17 cellular contexts compared by ENCODE assay signal in the genomic region with DNA sequence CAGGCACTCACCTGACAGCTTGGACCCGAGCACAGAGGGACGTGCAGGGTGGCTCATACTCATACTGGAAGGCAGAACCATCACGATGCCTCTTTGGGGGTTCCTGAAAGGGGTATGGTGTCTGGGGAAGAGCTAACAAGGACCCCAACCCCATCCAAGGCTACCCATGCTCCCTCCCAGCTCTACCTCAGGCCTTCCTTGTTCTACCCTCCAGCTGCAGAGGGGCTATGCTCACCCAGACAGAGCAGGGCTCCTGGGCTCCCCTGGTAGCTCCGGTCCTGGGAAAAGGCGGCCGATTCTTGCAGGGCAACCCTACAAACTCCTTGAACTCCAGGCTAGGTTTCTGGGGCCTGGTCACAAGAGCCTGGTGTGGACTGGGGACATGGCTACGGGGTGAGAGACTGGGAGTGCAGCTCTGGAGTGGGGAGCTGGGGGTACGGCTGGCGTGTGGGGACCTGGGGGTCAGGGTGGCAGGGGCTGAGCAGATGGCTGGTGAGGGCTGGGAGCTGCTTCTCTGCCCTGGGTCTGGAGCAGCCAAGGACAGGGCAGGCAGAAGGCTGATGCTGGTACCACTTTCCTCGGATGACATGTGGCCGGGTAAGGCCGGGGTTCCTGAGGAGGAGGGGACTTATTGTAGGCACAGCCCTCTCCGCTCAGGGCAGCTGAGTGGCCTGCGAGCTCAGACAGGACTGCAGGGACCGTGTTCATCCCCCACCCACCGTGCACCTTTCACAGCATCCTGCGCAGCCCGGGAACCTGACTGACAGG. TPM values are rescaled to one million over a fixed set of nuclear protein-coding genes. Genes with fewer than 3 reads are reported as not detected.
DNase-seq lines count a peak whose midpoint lies in the region; ATAC-seq and TF ChIP-seq lines count a peak whose summit lies in the region.
"Had no signal": no experiment of that assay in that cellular context is flagged by ENCODE, and none has a peak within 500 bp of the region (broad histone marks: within the 10 kb centered on the region; RNA-seq: fewer than 3 reads in every experiment).

No MANE protein-coding gene starts in this region.

- no peak overlapping the region for H3K4me3 ChIP-seq in CD4-positive, CD25-positive, alpha-beta regulatory T cell (ENCODE audit: low read depth, low read length)
- no peak overlapping the region for H3K4me3 ChIP-seq in ascending aorta
- H3K4me3 ChIP-seq: A549, left lung, PC-9, upper lobe of left lung had no signal

- peaks cover 32% of the 10 kb centered on the region for H3K4me1 ChIP-seq in CD4-positive, CD25-positive, alpha-beta regulatory T cell (ENCODE audit: control insufficient read depth, insufficient read depth, low read length, poor library complexity, severe bottlenecking)
- peaks cover 16 to 22% of the 10 kb centered on the region in 2 donors for H3K4me1 ChIP-seq in ascending aorta

- no peak for DNase-seq in activated CD4-positive, alpha-beta T cell treated with anti-CD3 and anti-CD28 coated beads for 36 hours
- no peak for DNase-seq in activated CD4-positive, alpha-beta T cell treated with anti-CD3 and anti-CD28 coated beads, Interleukin-2, amount 50 U/mL, for 4 hours
- no peak for DNase-seq in CD4-positive, CD25-positive, alpha-beta regulatory T cell
- no peak for DNase-seq in activated T-helper 1 cell treated with anti-CD3 and anti-CD28 coated beads, Interleukin-12 subunit alpha, Interleukin-12 subunit beta, Interleukin-2, Interleukin-4 antibody, amounts not matched to agents 30 ng/mL and 10 ng/mL and 1 ng/mL, durations not matched to agents 14 hours and 24 hours and 36 hours (ENCODE audit: low spot score)
- DNase-seq in natural killer cell (no peak), sciatic nerve (ENCODE audit: low spot score) (no peak), ascending aorta (ENCODE audit: low spot score in 2 of 2) (no peak)
- DNase-seq: H9; left lung; NCI-H1417; SK-N-SH; stimulated activated naive CD4-positive, alpha-beta T cell had no signal

- peaks cover 35% of the 10 kb centered on the region for H3K36me3 Mint-ChIP-seq in activated CD4-positive, alpha-beta T cell treated with anti-CD3 and anti-CD28 coated beads for 36 hours (ENCODE audit: low read depth)
- H3K36me3 Mint-ChIP-seq in CD4-positive, CD25-positive, alpha-beta regulatory T cell: peaks cover 7% of the 10 kb centered on the region
- H3K36me3 Mint-ChIP-seq in activated T-helper 1 cell treated with anti-CD3 and anti-CD28 coated beads, Interleukin-12 subunit alpha, Interleukin-12 subunit beta, Interleukin-2, Interleukin-4 antibody, amounts not matched to agents 30 ng/mL and 10 ng/mL and 1 ng/mL, durations not matched to agents 14 hours and 24 hours and 36 hours (ENCODE audit: low read depth): peaks cover 10% of the 10 kb centered on the region
- H3K36me3 Mint-ChIP-seq in natural killer cell: no peaks in the 10 kb centered on the region

- CTCF ChIA-PET in activated CD4-positive, alpha-beta T cell treated with anti-CD3 and anti-CD28 coated beads for 36 hours (lab: Charles Lee): interaction anchor here (0.5 to 7.4 kb wide), 11 partner anchors 9 to 465 kb away, joined by 3 to 77 read pairs (median 4); partner anchors contain the start of gene CARMIL2

- ATAC-seq in activated CD4-positive, alpha-beta T cell treated with anti-CD3 and anti-CD28 coated beads for 36 hours: no peak
- ATAC-seq in CD4-positive, CD25-positive, alpha-beta regulatory T cell (ENCODE audit: low read depth in 2 of 2): no peak
- ATAC-seq in natural killer cell (no peak), HG02884 (IDR thresholded peaks at IDR 0.05; ENCODE audit: unreplicated experiment) (no peak), sciatic nerve (no peak)
- ATAC-seq: A549, left lung had no signal

- no peak for TF ChIP-seq CTCF in natural killer cell (IDR thresholded peaks at IDR 0.05)
- no peak for TF ChIP-seq CTCF in ascending aorta (IDR thresholded peaks at IDR 0.05)

- POLR2A ChIA-PET in activated CD4-positive, alpha-beta T cell treated with anti-CD3 and anti-CD28 coated beads for 36 hours (lab: Charles Lee): interaction anchor here (0.5 to 1.0 kb wide), 3 partner anchors 81 to 605 kb away, joined by 3 to 4 read pairs (median 3); no protein-coding TSS in a partner anchor

- no peaks in the 10 kb centered on the region for H3K27me3 Mint-ChIP-seq in activated CD4-positive, alpha-beta T cell treated with anti-CD3 and anti-CD28 coated beads for 36 hours
- H3K27me3 Mint-ChIP-seq in CD4-positive, CD25-positive, alpha-beta regulatory T cell: peaks cover 4% of the 10 kb centered on the region
- no peaks in the 10 kb centered on the region for H3K27me3 Mint-ChIP-seq in activated T-helper 1 cell treated with anti-CD3 and anti-CD28 coated beads, Interleukin-12 subunit alpha, Interleukin-12 subunit beta, Interleukin-2, Interleukin-4 antibody, amounts not matched to agents 30 ng/mL and 10 ng/mL and 1 ng/mL, durations not matched to agents 14 hours and 24 hours and 36 hours (ENCODE audit: insufficient read depth)
- H3K27me3 Mint-ChIP-seq in natural killer cell (ENCODE audit: low read depth in 2 of 2): no peaks in the 10 kb centered on the region

- no peak overlapping the region for H3K27ac Mint-ChIP-seq in activated CD4-positive, alpha-beta T cell treated with anti-CD3 and anti-CD28 coated beads for 36 hours
- H3K27ac Mint-ChIP-seq in CD4-positive, CD25-positive, alpha-beta regulatory T cell: peak overlapping the region in 1 of 3 donors; percentile 26
- no peak overlapping the region for H3K27ac Mint-ChIP-seq in activated T-helper 1 cell treated with anti-CD3 and anti-CD28 coated beads, Interleukin-12 subunit alpha, Interleukin-12 subunit beta, Interleukin-2, Interleukin-4 antibody, amounts not matched to agents 30 ng/mL and 10 ng/mL and 1 ng/mL, durations not matched to agents 14 hours and 24 hours and 36 hours
- no peak overlapping the region for H3K27ac Mint-ChIP-seq in natural killer cell
- H3K27ac Mint-ChIP-seq: H9 had no signal

- no peak overlapping the region for H3K27ac ChIP-seq in CD4-positive, CD25-positive, alpha-beta regulatory T cell (ENCODE audit: insufficient read depth, low read length, poor library complexity, severe bottlenecking)
- no peak overlapping the region for H3K27ac ChIP-seq in ascending aorta
- H3K27ac ChIP-seq: A549, left lung, PC-9, upper lobe of left lung had no signal

- no peaks in the 10 kb centered on the region for H3K9me3 Mint-ChIP-seq in activated CD4-positive, alpha-beta T cell treated with anti-CD3 and anti-CD28 coated beads for 36 hours (ENCODE audit: low read depth)
- H3K9me3 Mint-ChIP-seq in CD4-positive, CD25-positive, alpha-beta regulatory T cell: no peaks in the 10 kb centered on the region
- no peaks in the 10 kb centered on the region for H3K9me3 Mint-ChIP-seq in activated T-helper 1 cell treated with anti-CD3 and anti-CD28 coated beads, Interleukin-12 subunit alpha, Interleukin-12 subunit beta, Interleukin-2, Interleukin-4 antibody, amounts not matched to agents 30 ng/mL and 10 ng/mL and 1 ng/mL, durations not matched to agents 14 hours and 24 hours and 36 hours
- H3K9me3 Mint-ChIP-seq in natural killer cell: no peaks in the 10 kb centered on the region
- H3K9me3 Mint-ChIP-seq: H9 had no signal

- H3K27me3 ChIP-seq in CD4-positive, CD25-positive, alpha-beta regulatory T cell (ENCODE audit: control insufficient read depth, insufficient read depth, low read length): no peaks in the 10 kb centered on the region
- peaks cover 5% of the 10 kb centered on the region for H3K27me3 ChIP-seq in ascending aorta

- H3K4me1 Mint-ChIP-seq in activated CD4-positive, alpha-beta T cell treated with anti-CD3 and anti-CD28 coated beads for 36 hours: peaks cover 16% of the 10 kb centered on the region
- H3K4me1 Mint-ChIP-seq in CD4-positive, CD25-positive, alpha-beta regulatory T cell: peaks cover 0 to 35% (median 14%) of the 10 kb centered on the region in 4 donors
- peaks cover 15% of the 10 kb centered on the region for H3K4me1 Mint-ChIP-seq in activated T-helper 1 cell treated with anti-CD3 and anti-CD28 coated beads, Interleukin-12 subunit alpha, Interleukin-12 subunit beta, Interleukin-2, Interleukin-4 antibody, amounts not matched to agents 30 ng/mL and 10 ng/mL and 1 ng/mL, durations not matched to agents 14 hours and 24 hours and 36 hours (ENCODE audit: low read depth)
- peaks cover 0 to 34% of the 10 kb centered on the region in 2 donors for H3K4me1 Mint-ChIP-seq in natural killer cell

- no peaks in the 10 kb centered on the region for H3K9me3 ChIP-seq in CD4-positive, CD25-positive, alpha-beta regulatory T cell (ENCODE audit: control insufficient read depth in 2 of 2, low read length in 2 of 2)
- H3K9me3 ChIP-seq in ascending aorta: no peaks in the 10 kb centered on the region
- H3K9me3 ChIP-seq: A549, left lung, SK-N-SH, upper lobe of left lung had no signal

- intact Hi-C loops in activated CD4-positive, alpha-beta T cell treated with anti-CD3 and anti-CD28 coated beads for 36 hours (cut with DNase I, micrococcal nuclease): loop anchor here in 1 of 2 experiments (2.0 kb wide), 1 partner anchor 13 kb away; the partner anchor contains the start of gene CARMIL2
- intact Hi-C loops in activated T-helper 1 cell treated with anti-CD3 and anti-CD28 coated beads, Interleukin-12 subunit alpha, Interleukin-12 subunit beta, Interleukin-2, Interleukin-4 antibody, amounts not matched to agents 30 ng/mL and 10 ng/mL and 1 ng/mL, durations not matched to agents 14 hours and 24 hours and 36 hours (cut with micrococcal nuclease): no loop called here
- intact Hi-C loops in natural killer cell (cut with micrococcal nuclease): no loop called here
- intact Hi-C loops in sciatic nerve (cut with DNase I): no loop called here
- intact Hi-C loops in ascending aorta (cut with DNase I): no loop called here

- peak overlapping the region; percentile 90 for H3K4me3 Mint-ChIP-seq in activated CD4-positive, alpha-beta T cell treated with anti-CD3 and anti-CD28 coated beads for 36 hours
- H3K4me3 Mint-ChIP-seq in CD4-positive, CD25-positive, alpha-beta regulatory T cell: peak overlapping the region; percentile 12 to 100 (median 96)
- peak overlapping the region; percentile 92 for H3K4me3 Mint-ChIP-seq in activated T-helper 1 cell treated with anti-CD3 and anti-CD28 coated beads, Interleukin-12 subunit alpha, Interleukin-12 subunit beta, Interleukin-2, Interleukin-4 antibody, amounts not matched to agents 30 ng/mL and 10 ng/mL and 1 ng/mL, durations not matched to agents 14 hours and 24 hours and 36 hours
- peak overlapping the region; percentile 17 for H3K4me3 Mint-ChIP-seq in natural killer cell

- peaks cover 26% of the 10 kb centered on the region for H3K36me3 ChIP-seq in CD4-positive, CD25-positive, alpha-beta regulatory T cell (ENCODE audit: control insufficient read depth, insufficient read depth, low read length)
- H3K36me3 ChIP-seq in ascending aorta: peaks cover 0 to 16% of the 10 kb centered on the region in 2 donors

RNA-seq across cellular contexts. Expression of gene ACD, which starts 2.1 kb away (rescaled TPM):
- 10 to 100 TPM; 52.2 to 52.4 TPM for total RNA-seq in activated CD4-positive, alpha-beta T cell treated with anti-CD3 and anti-CD28 coated beads for 36 hours
- total RNA-seq in CD4-positive, CD25-positive, alpha-beta regulatory T cell: 28.7 TPM
- 10 to 100 TPM; 29.5 to 36.7 (median 32.5) TPM for polyA plus RNA-seq in CD4-positive, CD25-positive, alpha-beta regulatory T cell
- 56.7 and 59.1 TPM in 2 replicates for total RNA-seq in activated T-helper 1 cell treated with anti-CD3 and anti-CD28 coated beads, Interleukin-12 subunit alpha, Interleukin-12 subunit beta, Interleukin-2, Interleukin-4 antibody, amounts not matched to agents 30 ng/mL and 10 ng/mL and 1 ng/mL, durations not matched to agents 14 hours and 24 hours and 36 hours
- total RNA-seq in natural killer cell (10 to 100 TPM; 34.4 to 58.0 (median 43.2) TPM), sciatic nerve (21.2 TPM), ascending aorta (14.5 TPM)

RNA-seq across cellular contexts. Expression of gene PARD6A, which starts 2.8 kb away (rescaled TPM):
- 1 to 10 TPM; 7.8 to 8.7 TPM for total RNA-seq in activated CD4-positive, alpha-beta T cell treated with anti-CD3 and anti-CD28 coated beads for 36 hours
- 6.2 TPM for total RNA-seq in CD4-positive, CD25-positive, alpha-beta regulatory T cell
- 10 to 100 TPM; 14.4 to 19.9 (median 18.2) TPM for polyA plus RNA-seq in CD4-positive, CD25-positive, alpha-beta regulatory T cell
- 13.4 and 16.1 TPM in 2 replicates for total RNA-seq in activated T-helper 1 cell treated with anti-CD3 and anti-CD28 coated beads, Interleukin-12 subunit alpha, Interleukin-12 subunit beta, Interleukin-2, Interleukin-4 antibody, amounts not matched to agents 30 ng/mL and 10 ng/mL and 1 ng/mL, durations not matched to agents 14 hours and 24 hours and 36 hours
- total RNA-seq in natural killer cell: 1 to 10 TPM; 3.1 to 4.4 (median 3.3) TPM
- total RNA-seq in sciatic nerve: 5.6 TPM
- total RNA-seq in ascending aorta: 8.4 TPM

RNA-seq across cellular contexts. Expression of gene ENKD1, which starts 8.6 kb away (rescaled TPM):
- total RNA-seq in activated CD4-positive, alpha-beta T cell treated with anti-CD3 and anti-CD28 coated beads for 36 hours: 10 to 100 TPM; 11.7 to 12.0 TPM
- 2.4 TPM for total RNA-seq in CD4-positive, CD25-positive, alpha-beta regulatory T cell
- polyA plus RNA-seq in CD4-positive, CD25-positive, alpha-beta regulatory T cell: 1 to 10 TPM in 3 of 4 donors, under 1 TPM in 1; 0.65 to 2.9 (median 1.5) TPM
- total RNA-seq in activated T-helper 1 cell treated with anti-CD3 and anti-CD28 coated beads, Interleukin-12 subunit alpha, Interleukin-12 subunit beta, Interleukin-2, Interleukin-4 antibody, amounts not matched to agents 30 ng/mL and 10 ng/mL and 1 ng/mL, durations not matched to agents 14 hours and 24 hours and 36 hours: 11.0 and 11.8 TPM in 2 replicates
- total RNA-seq in natural killer cell (1 to 10 TPM; 3.4 to 4.2 (median 3.7) TPM), sciatic nerve (19.7 TPM), ascending aorta (42.5 TPM)

RNA-seq across cellular contexts. Expression of gene C16orf86, which starts 8.7 kb away (rescaled TPM):
- total RNA-seq in activated CD4-positive, alpha-beta T cell treated with anti-CD3 and anti-CD28 coated beads for 36 hours: 1 to 10 TPM; 2.4 to 3.0 TPM
- 3.2 TPM for total RNA-seq in CD4-positive, CD25-positive, alpha-beta regulatory T cell
- polyA plus RNA-seq in CD4-positive, CD25-positive, alpha-beta regulatory T cell: 1 to 10 TPM; 3.9 to 6.8 (median 6.0) TPM
- total RNA-seq in activated T-helper 1 cell treated with anti-CD3 and anti-CD28 coated beads, Interleukin-12 subunit alpha, Interleukin-12 subunit beta, Interleukin-2, Interleukin-4 antibody, amounts not matched to agents 30 ng/mL and 10 ng/mL and 1 ng/mL, durations not matched to agents 14 hours and 24 hours and 36 hours: 0.86 and 1.4 TPM in 2 replicates
- total RNA-seq in natural killer cell (1 to 10 TPM; 3.5 to 4.4 (median 3.6) TPM), sciatic nerve (8.6 TPM), ascending aorta (1.6 TPM)

RNA-seq across cellular contexts. Expression of gene CARMIL2, which starts 13.0 kb away (rescaled TPM):
- 100 to 1,000 TPM; 138 to 153 TPM for total RNA-seq in activated CD4-positive, alpha-beta T cell treated with anti-CD3 and anti-CD28 coated beads for 36 hours
- total RNA-seq in CD4-positive, CD25-positive, alpha-beta regulatory T cell: 156 TPM
- polyA plus RNA-seq in CD4-positive, CD25-positive, alpha-beta regulatory T cell: 10 to 100 TPM in 3 of 4 donors, 1 to 10 TPM in 1; 9.2 to 20.7 (median 12.9) TPM
- total RNA-seq in activated T-helper 1 cell treated with anti-CD3 and anti-CD28 coated beads, Interleukin-12 subunit alpha, Interleukin-12 subunit beta, Interleukin-2, Interleukin-4 antibody, amounts not matched to agents 30 ng/mL and 10 ng/mL and 1 ng/mL, durations not matched to agents 14 hours and 24 hours and 36 hours: 228 and 238 TPM in 2 replicates
- total RNA-seq in natural killer cell (10 to 100 TPM; 46.4 to 64.0 (median 61.5) TPM), sciatic nerve (2.8 TPM), ascending aorta (1.9 TPM)
- total RNA-seq: bronchial epithelial cell had no signal

Comparison
In these comparisons a context has a peak if more than half of its experiments do, and no peak if none do; other contexts are left out.
1. H3K4me3 Mint-ChIP-seq: peak in every context shown above with its lines; median percentile 96 in CD4-positive, CD25-positive, alpha-beta regulatory T cell; 92 in activated T-helper 1 cell treated with anti-CD3 and anti-CD28 coated beads, Interleukin-12 subunit alpha, Interleukin-12 subunit beta, Interleukin-2, Interleukin-4 antibody, amounts not matched to agents 30 ng/mL and 10 ng/mL and 1 ng/mL, durations not matched to agents 14 hours and 24 hours and 36 hours; 90 in activated CD4-positive, alpha-beta T cell treated with anti-CD3 and anti-CD28 coated beads for 36 hours; 17 in natural killer cell.